ENCODE assay signal across 23 cellular contexts in the genomic region with DNA sequence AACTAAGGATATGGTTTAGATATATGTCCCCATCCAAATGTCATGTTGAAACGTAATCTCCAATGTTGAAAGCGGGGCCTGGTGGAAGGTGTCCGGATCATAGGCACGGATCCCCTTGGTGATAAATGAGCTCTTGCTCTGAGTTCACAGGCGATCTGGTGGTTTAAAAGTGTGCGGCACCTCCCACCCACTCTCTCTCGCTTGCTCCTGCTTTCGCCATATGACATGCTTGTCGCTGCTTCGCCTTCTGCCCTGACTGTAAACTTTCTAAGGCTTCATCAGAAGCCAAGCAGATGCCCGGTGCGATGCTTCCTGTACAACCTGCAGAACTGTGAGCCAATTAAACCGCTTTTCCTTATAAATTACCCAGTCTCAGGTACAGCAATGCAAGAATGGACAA.
A peak's percentile ranks its signal among the peaks of the same experiment; 100 is the strongest.
DNase-seq lines count a peak whose midpoint lies in the region; ATAC-seq and TF ChIP-seq lines count a peak whose summit lies in the region.
"Had no signal": no experiment of that assay in that cellular context is flagged by ENCODE, and none has a peak within 500 bp of the region (broad histone marks: within the 10 kb centered on the region; RNA-seq: fewer than 3 reads in every experiment).

No MANE protein-coding gene starts in this region.

- H3K9me3 ChIP-seq in breast epithelium (no peaks in the 10 kb centered on the region), GM23248 (ENCODE audit: low read depth) (no peaks in the 10 kb centered on the region)
- no peaks in the 10 kb centered on the region for H3K9me3 ChIP-seq in effector memory CD4-positive, alpha-beta T cell (ENCODE audit: control insufficient read depth, low read length)
- H3K9me3 ChIP-seq: tibial nerve had no signal

- in situ Hi-C loops in GM23248 (cut with MboI), result loop anchor here (10.0 kb wide), 1 partner anchor 475 kb away; no protein-coding TSS in a partner anchor

- H3K79me2 ChIP-seq in GM23248 (ENCODE audit: insufficient read depth), result no peaks in the 10 kb centered on the region

- TF ChIP-seq CTCF in MCF 10A (IDR thresholded peaks at IDR 0.05; ENCODE audit: unreplicated experiment), result no peak
- no peak for TF ChIP-seq CTCF in breast epithelium (IDR thresholded peaks at IDR 0.05)

- 82 to 87% methylated on average over 13 of the region's 13 CpGs for WGBS in GM23248 (ENCODE audit: low coverage in 1 of 2, low lambda C conversion rate in 2 of 2, missing lambda C conversion rate in 2 of 2), 2 experiments

- no peak overlapping the region for H3K9ac ChIP-seq in GM23248

- H3K27ac Mint-ChIP-seq in MCF 10A (ENCODE audit: low read depth, unreplicated experiment), result peak overlapping the region; percentile 23
- peak overlapping the region; percentile 77 to 91 for H3K27ac Mint-ChIP-seq in T-cell
- peak overlapping the region; percentile 50 for H3K27ac Mint-ChIP-seq in stimulated activated effector memory CD8-positive, alpha-beta T cell treated with anti-CD3 and anti-CD28 coated beads, Interleukin-12 subunit alpha, Interleukin-12 subunit beta, amount 100 ng/mL, for 72 hours
- H3K27ac Mint-ChIP-seq: stimulated activated memory B cell treated with anti-CD40 and anti-IgM and Interleukin-4, amounts not matched to agents 10 μg/mL and 1 μg/mL and 100 μg/mL, for 72 hours had no signal

- H3K9me3 Mint-ChIP-seq in MCF 10A (ENCODE audit: unreplicated experiment) (no peaks in the 10 kb centered on the region), T-cell (no peaks in the 10 kb centered on the region)
- H3K9me3 Mint-ChIP-seq in stimulated activated effector memory CD8-positive, alpha-beta T cell treated with anti-CD3 and anti-CD28 coated beads, Interleukin-12 subunit alpha, Interleukin-12 subunit beta, amount 100 ng/mL, for 72 hours, result no peaks in the 10 kb centered on the region
- H3K9me3 Mint-ChIP-seq: stimulated activated memory B cell treated with anti-CD40 and anti-IgM and Interleukin-4, amounts not matched to agents 10 μg/mL and 1 μg/mL and 100 μg/mL, for 72 hours had no signal

- H3K36me3 Mint-ChIP-seq in MCF 10A (ENCODE audit: insufficient read depth, unreplicated experiment) (peaks cover 16% of the 10 kb centered on the region), T-cell (peaks cover 16% of the 10 kb centered on the region)
- peaks cover 7% of the 10 kb centered on the region for H3K36me3 Mint-ChIP-seq in stimulated activated effector memory CD8-positive, alpha-beta T cell treated with anti-CD3 and anti-CD28 coated beads, Interleukin-12 subunit alpha, Interleukin-12 subunit beta, amount 100 ng/mL, for 72 hours

- H3K9me2 ChIP-seq in GM23248 (ENCODE audit: insufficient read depth), result no peaks in the 10 kb centered on the region

- H3K4me1 ChIP-seq in breast epithelium (no peaks in the 10 kb centered on the region), GM23248 (ENCODE audit: insufficient read depth) (peaks cover 14% of the 10 kb centered on the region)
- H3K4me1 ChIP-seq in effector memory CD4-positive, alpha-beta T cell (ENCODE audit: control insufficient read depth, insufficient read depth, low read length, poor library complexity, severe bottlenecking), result peaks cover 23% of the 10 kb centered on the region

- CTCF ChIA-PET in MCF 10A (lab: Yijun Ruan, JAX) (interaction anchor here (1.0 kb wide), 1 partner anchor 461 kb away, joined by 4 read pairs; no protein-coding TSS in a partner anchor), T-cell (lab: Charles Lee) (interaction anchor here (0.8 to 1.6 kb wide), 6 partner anchors 9 to 378 kb away, joined by 3 to 16 read pairs (median 4); no protein-coding TSS in a partner anchor)

- no peak overlapping the region for H3K4me3 ChIP-seq in breast epithelium
- peak overlapping the region; percentile 14 for H3K4me3 ChIP-seq in effector memory CD4-positive, alpha-beta T cell (ENCODE audit: insufficient read depth, low read depth, low read length, poor library complexity, severe bottlenecking)
- H3K4me3 ChIP-seq in GM23248, result no peak overlapping the region
- H3K4me3 ChIP-seq: tibial nerve had no signal

- peaks cover 14% of the 10 kb centered on the region for H3K4me1 Mint-ChIP-seq in MCF 10A (ENCODE audit: insufficient read depth, unreplicated experiment)
- H3K4me1 Mint-ChIP-seq in T-cell, result peaks cover 67 to 74% (median 72%) of the 10 kb centered on the region in 3 donors
- peaks cover 57% of the 10 kb centered on the region for H3K4me1 Mint-ChIP-seq in stimulated activated effector memory CD8-positive, alpha-beta T cell treated with anti-CD3 and anti-CD28 coated beads, Interleukin-12 subunit alpha, Interleukin-12 subunit beta, amount 100 ng/mL, for 72 hours

- no peaks in the 10 kb centered on the region for H3K36me3 ChIP-seq in breast epithelium
- peaks cover 3% of the 10 kb centered on the region for H3K36me3 ChIP-seq in effector memory CD4-positive, alpha-beta T cell (ENCODE audit: control insufficient read depth, insufficient read depth, low read length)
- H3K36me3 ChIP-seq in GM23248 (ENCODE audit: low read depth), result no peaks in the 10 kb centered on the region

- H3K27ac ChIP-seq in breast epithelium (no peak overlapping the region), GM23248 (no peak overlapping the region)
- no peak overlapping the region for H3K27ac ChIP-seq in effector memory CD4-positive, alpha-beta T cell (ENCODE audit: insufficient read depth, low read length, poor library complexity, severe bottlenecking)
- H3K27ac ChIP-seq: tibial nerve had no signal

- DNase-seq in MCF 10A (ENCODE audit: unreplicated experiment) (no peak), breast epithelium (ENCODE audit: low spot score in 2 of 2) (no peak), T-cell (no peak), retina (no peak), GM23248 (no peak)
- no peak for DNase-seq in effector memory CD4-positive, alpha-beta T cell
- no peak for DNase-seq in stimulated activated effector memory CD8-positive, alpha-beta T cell treated with anti-CD3 and anti-CD28 coated beads, Interleukin-12 subunit alpha, Interleukin-12 subunit beta, amount 100 ng/mL, for 72 hours (ENCODE audit: low spot score in 2 of 2)
- DNase-seq: activated CD4-positive, CD25-positive, alpha-beta regulatory T cell treated with anti-CD3 and anti-CD28 coated beads, Interleukin-2, amount 50 U/mL, for 72 hours; activated CD8-positive, alpha-beta memory T cell treated with anti-CD3 and anti-CD28 coated beads, Interleukin-2, amount 50 U/mL, for 48 hours; central memory CD4-positive, alpha-beta T cell; DMS153; glutamatergic neuron; IMR-90; kidney glomerular epithelial cell; NCI-H1092; NCI-H187; NCI-H2171 treated with DMSO at 0.1 percent for 48 hours; NCI-H524; occipital lobe; SIG-M5; SW 1271 had no signal

- H2AFZ ChIP-seq in GM23248, result no peak overlapping the region

- H3F3A ChIP-seq in GM23248 (ENCODE audit: insufficient read depth), result peaks cover 9% of the 10 kb centered on the region; the same call in 1 of the 2 replicates

- H3K27me3 Mint-ChIP-seq in MCF 10A (ENCODE audit: insufficient read depth, unreplicated experiment), result no peaks in the 10 kb centered on the region
- H3K27me3 Mint-ChIP-seq in T-cell, result no peaks in the 10 kb centered on the region
- H3K27me3 Mint-ChIP-seq: stimulated activated memory B cell treated with anti-CD40 and anti-IgM and Interleukin-4, amounts not matched to agents 10 μg/mL and 1 μg/mL and 100 μg/mL, for 72 hours had no signal

- no peak for TF ChIP-seq POLR2A in breast epithelium (IDR thresholded peaks at IDR 0.05)

- intact Hi-C loops in MCF 10A (cut with micrococcal nuclease), result loop anchor here (10.0 kb wide), 2 partner anchors 85 to 285 kb away; a partner anchor contains a TSS
- intact Hi-C loops in breast epithelium (cut with DNase I; ENCODE audit: low total_unique reads), result no loop called here

- H3K27me3 ChIP-seq in breast epithelium (no peaks in the 10 kb centered on the region), GM23248 (replicated peaks; ENCODE audit: insufficient read depth) (no peaks in the 10 kb centered on the region)
- H3K27me3 ChIP-seq in effector memory CD4-positive, alpha-beta T cell (replicated peaks; ENCODE audit: control insufficient read depth, insufficient read depth, low read length, poor library complexity, severe bottlenecking), result no peaks in the 10 kb centered on the region
- H3K27me3 ChIP-seq: tibial nerve had no signal

- no peak overlapping the region for H3K4me3 Mint-ChIP-seq in MCF 10A (ENCODE audit: unreplicated experiment)
- peak overlapping the region; percentile 46 to 83 (median 57) for H3K4me3 Mint-ChIP-seq in T-cell
- H3K4me3 Mint-ChIP-seq in stimulated activated effector memory CD8-positive, alpha-beta T cell treated with anti-CD3 and anti-CD28 coated beads, Interleukin-12 subunit alpha, Interleukin-12 subunit beta, amount 100 ng/mL, for 72 hours, result no peak overlapping the region
- H3K4me3 Mint-ChIP-seq: stimulated activated memory B cell treated with anti-CD40 and anti-IgM and Interleukin-4, amounts not matched to agents 10 μg/mL and 1 μg/mL and 100 μg/mL, for 72 hours had no signal

- no TSS peak for BruUV-seq in MCF 10A (replicated peaks; lab: Mats Ljungman, UMichigan)

- POLR2A ChIA-PET in MCF 10A (lab: Yijun Ruan, JAX), result no interaction called here
- POLR2A ChIA-PET in T-cell (lab: Charles Lee), result interaction anchor here (0.5 to 0.9 kb wide), 2 partner anchors 198 to 199 kb away, joined by 5 to 6 read pairs; a partner anchor contains a TSS

- H3K4me2 ChIP-seq in GM23248 (ENCODE audit: unreplicated experiment), result no peak overlapping the region

- no peak for ATAC-seq in T-cell (replicated peaks in 1 of 4)
- ATAC-seq in stimulated activated effector memory CD8-positive, alpha-beta T cell treated with anti-CD3 and anti-CD28 coated beads, Interleukin-12 subunit alpha, Interleukin-12 subunit beta, amount 100 ng/mL, for 72 hours, result no peak
- ATAC-seq: stimulated activated memory B cell treated with anti-CD40 and anti-IgM and Interleukin-4, amounts not matched to agents 10 μg/mL and 1 μg/mL and 100 μg/mL, for 72 hours had no signal

- no peaks in the 10 kb centered on the region for H4K20me1 ChIP-seq in GM23248 (ENCODE audit: insufficient read depth)

Comparison
In these comparisons a context has a peak if more than half of its experiments do, and no peak if none do; other contexts are left out.
1. H3K27ac Mint-ChIP-seq: peak in every context shown above with its lines; median percentile 84 in T-cell; 50 in stimulated activated effector memory CD8-positive, alpha-beta T cell treated with anti-CD3 and anti-CD28 coated beads, Interleukin-12 subunit alpha, Interleukin-12 subunit beta, amount 100 ng/mL, for 72 hours; 23 in MCF 10A.
2. H3K4me3 Mint-ChIP-seq: peak in T-cell (3 of 3); none in MCF 10A (single experiment) and stimulated activated effector memory CD8-positive, alpha-beta T cell treated with anti-CD3 and anti-CD28 coated beads, Interleukin-12 subunit alpha, Interleukin-12 subunit beta, amount 100 ng/mL, for 72 hours (single experiment).